In the genomic region with DNA sequence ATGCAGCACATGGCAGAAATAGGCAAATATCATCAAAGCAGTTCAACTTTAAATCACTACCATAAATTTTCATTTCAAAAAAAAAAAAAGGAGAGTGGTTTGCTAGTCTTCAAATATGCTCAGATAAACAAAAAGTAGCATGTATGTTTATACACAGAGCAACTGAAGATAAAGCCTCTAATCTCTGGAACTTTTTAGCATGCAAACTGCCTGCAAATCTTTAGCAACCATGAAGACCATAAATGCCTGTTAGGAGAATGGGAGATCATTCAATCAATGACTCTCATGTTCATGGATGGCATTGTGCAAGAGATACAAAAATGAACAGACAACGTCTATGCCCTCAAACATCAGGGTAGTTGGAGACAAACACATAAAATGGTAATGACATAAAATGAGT, we compare ENCODE assay signal across 22 cellular contexts. TPM values are rescaled to one million over a fixed set of nuclear protein-coding genes. Genes with fewer than 3 reads are reported as not detected.
DNase-seq lines count a peak whose midpoint lies in the region; ATAC-seq and TF ChIP-seq lines count a peak whose summit lies in the region.
"Had no signal": no experiment of that assay in that cellular context is flagged by ENCODE, and none has a peak within 500 bp of the region (broad histone marks: within the 10 kb centered on the region; RNA-seq: fewer than 3 reads in every experiment).

No MANE protein-coding gene starts in this region.

- intact Hi-C loops in IMR-90 (cut with micrococcal nuclease): loop anchor here (5.0 kb wide), 2 partner anchors 38 to 163 kb away; a partner anchor contains a TSS

- H3K4me3 ChIP-seq in IMR-90 (ENCODE audit: insufficient read depth, low read depth, low read length) (no peak overlapping the region), fibroblast of villous mesenchyme (ENCODE audit: low read depth, low read length) (no peak overlapping the region)
- H3K4me3 ChIP-seq: BLaER1 treated with 17β-estradiol and CSF1 and Interleukin-3, amounts not matched to agents 10 nM and 100 nM; GM23248 had no signal

- no peak for TF ChIP-seq RAD21 in IMR-90 (IDR thresholded peaks at IDR 0.05; ENCODE audit: low read length)

- H4K20me1 ChIP-seq in IMR-90 (ENCODE audit: insufficient read depth, low read length): no peaks in the 10 kb centered on the region
- H4K20me1 ChIP-seq: BLaER1 treated with 17β-estradiol and CSF1 and Interleukin-3, amounts not matched to agents 10 nM and 100 nM had no signal

- H3K27ac ChIP-seq in IMR-90 (ENCODE audit: insufficient read depth, low read length): no peak overlapping the region
- peak overlapping the region; percentile 48 for H3K27ac ChIP-seq in VCaP
- H3K27ac ChIP-seq: 22Rv1; BLaER1 treated with 17β-estradiol and CSF1 and Interleukin-3, amounts not matched to agents 10 nM and 100 nM; GM23248 had no signal

- POLR2A ChIA-PET in IMR-90 (lab: Charles Lee; ENCODE audit: unreplicated experiment): no interaction called here

- no peak overlapping the region for H4K91ac ChIP-seq in IMR-90 (ENCODE audit: insufficient read depth, low read depth, low read length)

- no peaks in the 10 kb centered on the region for H3K9me1 ChIP-seq in IMR-90 (ENCODE audit: insufficient read depth, low read length)

- no peak overlapping the region; the same call in 1 of the 2 replicates for H3K4me2 ChIP-seq in IMR-90 (ENCODE audit: low read depth, low read length)
- H3K4me2 ChIP-seq: BLaER1 treated with 17β-estradiol and CSF1 and Interleukin-3, amounts not matched to agents 10 nM and 100 nM had no signal

- no peaks in the 10 kb centered on the region; the same call in 1 of the 2 replicates for H3K36me3 ChIP-seq in IMR-90 (ENCODE audit: control insufficient read depth, insufficient read depth, low read length)

- no peaks in the 10 kb centered on the region for H3K9me3 ChIP-seq in IMR-90 (ENCODE audit: control insufficient read depth, insufficient read depth, low read length)
- H3K9me3 ChIP-seq: BE2C had no signal

- TF ChIP-seq CTCF in IMR-90 (conservative IDR thresholded peaks at IDR 0.05; ENCODE audit: low read depth, low read length): no peak
- TF ChIP-seq CTCF in VCaP (conservative IDR thresholded peaks at IDR 0.05): no peak
- no peak for TF ChIP-seq CTCF in fibroblast of villous mesenchyme (IDR thresholded peaks at IDR 0.05; ENCODE audit: insufficient read depth, low read depth, low read length)

- TF ChIP-seq POLR2A in IMR-90 (IDR thresholded peaks at IDR 0.05; ENCODE audit: low read depth, low read length): no peak

- 0 out of 4 replicates have a peak overlapping the region, but pooled peaks of 1 of the 2 experiments have one; percentile 17 for H4K8ac ChIP-seq in IMR-90 (ENCODE audit: low read depth in 2 of 2, low read length in 2 of 2)

- CTCF ChIA-PET in IMR-90 (lab: Yijun Ruan, JAX): interaction anchor here (1.0 to 2.3 kb wide), 4 partner anchors 12 to 577 kb away, joined by 3 to 9 read pairs (median 6); no protein-coding TSS in a partner anchor

- H2BK20ac ChIP-seq in IMR-90 (ENCODE audit: low read depth, low read length): peak overlapping the region; percentile 21; the same call in 1 of the 2 replicates

- no peak overlapping the region for H2AK9ac ChIP-seq in IMR-90 (replicated peaks; ENCODE audit: low read depth, low read length, poor library complexity)

- H2BK5ac ChIP-seq in IMR-90 (ENCODE audit: low read depth, low read length, poor library complexity, severe bottlenecking): no peak overlapping the region

- no peak overlapping the region for H3K23ac ChIP-seq in IMR-90 (ENCODE audit: low read depth, low read length)

- H4K5ac ChIP-seq in IMR-90 (ENCODE audit: low read depth, low read length): no peak overlapping the region

- dilution Hi-C loops in IMR-90 (cut with HindIII; ENCODE audit: low sequenced_read_pairs, unreplicated experiment): no loop called here

- in situ Hi-C loops in IMR-90 (cut with MboI; ENCODE audit: low sequenced_read_pairs): no loop called here

- no peak overlapping the region for H2BK15ac ChIP-seq in IMR-90 (ENCODE audit: low read depth, low read length)

- H2AK5ac ChIP-seq in IMR-90 (ENCODE audit: low read depth, low read length): no peak overlapping the region

- H3K56ac ChIP-seq in IMR-90 (ENCODE audit: extremely low read depth, insufficient read depth, low read length): no peak overlapping the region

- no peaks in the 10 kb centered on the region for H3K27me3 ChIP-seq in IMR-90 (ENCODE audit: control insufficient read depth, insufficient read depth, low read length)
- H3K27me3 ChIP-seq: BE2C; BLaER1 treated with 17β-estradiol and CSF1 and Interleukin-3, amounts not matched to agents 10 nM and 100 nM had no signal

- DNase-seq in NCI-H526 (lab: John Stamatoyannopoulos, UW) (peak; percentile 8 to 19), NCI-H526 treated with DMSO at 0.1 percent for 48 hours (lab: John Stamatoyannopoulos, UW) (no peak), IMR-90 (peak; percentile 20), fibroblast of villous mesenchyme (ENCODE audit: low read depth) (peak; percentile 54), NCI-H2107 treated with DMSO at 0.1 percent for 48 hours (lab: John Stamatoyannopoulos, UW; ENCODE audit: unreplicated experiment) (no peak)
- DNase-seq: AML-193; BE2C; Calu3; CD4-positive, alpha-beta T cell; CD8-positive, alpha-beta memory T cell; COR-L47; DMS53; DMS79 treated with DMSO at 0.1 percent for 48 hours; GF-D8; GM23248; H7; HCEC 1CT had no signal

- no peak overlapping the region for H3K18ac ChIP-seq in IMR-90 (ENCODE audit: low read depth, low read length)

- no peak overlapping the region for H2AFZ ChIP-seq in IMR-90 (replicated peaks; ENCODE audit: low read length, poor library complexity)
- H2AFZ ChIP-seq: GM23248 had no signal

- ATAC-seq in IMR-90 (ENCODE audit: low read depth) (peak; percentile 68), GM19452 (IDR thresholded peaks at IDR 0.05; ENCODE audit: unreplicated experiment) (no peak), GM21360 (IDR thresholded peaks at IDR 0.05; ENCODE audit: unreplicated experiment) (no peak)

- no TSS peak for BruUV-seq in IMR-90 (replicated peaks; lab: Mats Ljungman, UMichigan)

- no peak overlapping the region for H3K9ac ChIP-seq in IMR-90 (ENCODE audit: low read depth, low read length)
- H3K9ac ChIP-seq: BLaER1 treated with 17β-estradiol and CSF1 and Interleukin-3, amounts not matched to agents 10 nM and 100 nM; GM23248 had no signal

- no peaks in the 10 kb centered on the region for H3K79me1 ChIP-seq in IMR-90 (ENCODE audit: low read depth in 1 of 2, low read length in 2 of 2)

- no peak overlapping the region for H2BK120ac ChIP-seq in IMR-90 (ENCODE audit: low read depth, low read length)

- no peaks in the 10 kb centered on the region for H3K4me1 ChIP-seq in IMR-90 (ENCODE audit: control insufficient read depth, insufficient read depth, low read length)
- H3K4me1 ChIP-seq: BE2C; BLaER1 treated with 17β-estradiol and CSF1 and Interleukin-3, amounts not matched to agents 10 nM and 100 nM had no signal

- H3K4ac ChIP-seq in IMR-90 (ENCODE audit: low read depth, low read length): no peak overlapping the region

- no peak overlapping the region; the same call in 1 of the 2 replicates for H3K14ac ChIP-seq in IMR-90 (replicated peaks; ENCODE audit: low read depth, low read length)

- no CpG with 5 or more reads among the region's 1 CpG for WGBS in IMR-90 (ENCODE audit: extremely low coverage in 2 of 2, insufficient read length in 1 of 2), 2 experiments

TF ChIP-seq in IMR-90, 13 proteins besides CTCF, POLR2A, EP300 and RAD21:
- no peak for TF ChIP-seq NFE2L2 (IDR thresholded peaks at IDR 0.05; ENCODE audit: low read depth, low read length)
- no peak for TF ChIP-seq MAZ (IDR thresholded peaks at IDR 0.05; ENCODE audit: borderline replicate concordance, low read depth, low read length)
- TF ChIP-seq RFX5 (IDR thresholded peaks at IDR 0.05; ENCODE audit: low read depth, low read length): no peak
- no peak for TF ChIP-seq MXI1 (IDR thresholded peaks at IDR 0.05; ENCODE audit: borderline replicate concordance, low read depth, low read length)
- peak; percentile 67 for TF ChIP-seq CEBPB (IDR thresholded peaks at IDR 0.05; ENCODE audit: low read depth, low read length)

RNA-seq across cellular contexts. Expression of a gene that starts 57.3 kb away (rescaled TPM):
- total RNA-seq in IMR-90 (2012; rRNA removed): 18.8 and 27.8 TPM in 2 replicates
- 6.5 and 7.9 TPM in 2 replicates for polyA plus RNA-seq in IMR-90 (2012; rRNA removed)
- 1.2 and 1.7 TPM in 2 replicates for polyA plus RNA-seq in IMR-90 (2012; cell fraction: cytosol; rRNA removed)
- 0.65 and 2.9 TPM in 2 replicates for polyA plus RNA-seq in IMR-90 (2012; cell fraction: nucleus; rRNA removed; ENCODE audit: low replicate concordance)
- 20.6 and 25.5 TPM in 2 replicates for total RNA-seq in fibroblast of villous mesenchyme

Comparison
In these comparisons a context has a peak if more than half of its experiments do, and no peak if none do; other contexts are left out.
1. DNase-seq: peak in NCI-H526 (2 of 2), IMR-90 (single experiment) and fibroblast of villous mesenchyme (single experiment); none in NCI-H526 treated with DMSO at 0.1 percent for 48 hours (single experiment) and NCI-H2107 treated with DMSO at 0.1 percent for 48 hours (single experiment).